ENCODE assay signal across 22 cellular contexts in genomic region chr5:147968855-147969254, GRCh38.
DNase-seq lines count a peak whose midpoint lies in the region; ATAC-seq and TF ChIP-seq lines count a peak whose summit lies in the region.
"Had no signal": no experiment of that assay in that cellular context is flagged by ENCODE, and none has a peak within 500 bp of the region (broad histone marks: within the 10 kb centered on the region; RNA-seq: fewer than 3 reads in every experiment).

No MANE protein-coding gene starts in this region.

- H3F3A ChIP-seq in SK-N-SH (replicated peaks; ENCODE audit: insufficient read depth) = peaks cover 11% of the 10 kb centered on the region

- no peaks in the 10 kb centered on the region for H3K36me3 ChIP-seq in SK-N-SH (replicated peaks in 1 of 2; ENCODE audit: control insufficient read depth in 1 of 2, insufficient read depth in 2 of 2, low read length in 1 of 2)

- peak overlapping the region; percentile 79 for H3K27ac Mint-ChIP-seq in neural crest cell (ENCODE audit: unreplicated experiment)
- H3K27ac Mint-ChIP-seq: HFFc6 had no signal

- H3K27me3 Mint-ChIP-seq in neural crest cell (ENCODE audit: low read depth) = no peaks in the 10 kb centered on the region

- H3K27me3 ChIP-seq in SK-N-SH (ENCODE audit: insufficient read depth) = no peaks in the 10 kb centered on the region; the same call in 1 of the 2 replicates

- TF ChIP-seq CTCF in SK-N-SH (IDR thresholded peaks at IDR 0.05) (no peak), neural crest cell (conservative IDR thresholded peaks at IDR 0.05) (no peak)

- CTCF ChIA-PET in SK-N-SH (lab: Yijun Ruan, JAX) = no interaction called here

- H3K36me3 Mint-ChIP-seq in neural crest cell (ENCODE audit: low read depth) = peaks cover 15% of the 10 kb centered on the region

- H3K4me3 ChIP-seq in SK-N-SH (ENCODE audit: low read depth in 2 of 2, low read length in 1 of 2) = no peak overlapping the region

- no peak for ATAC-seq in GM18505 (IDR thresholded peaks at IDR 0.05; ENCODE audit: unreplicated experiment)

- no peaks in the 10 kb centered on the region for H4K20me1 ChIP-seq in SK-N-SH (ENCODE audit: insufficient read depth)

- TF ChIP-seq POLR2A in GM18505 (IDR thresholded peaks at IDR 0.05; ENCODE audit: borderline replicate concordance, extremely low read depth, insufficient read depth, insufficient read length) = no peak

- no peaks in the 10 kb centered on the region for H3K4me1 ChIP-seq in SK-N-SH (ENCODE audit: control insufficient read depth in 1 of 2, insufficient read depth in 2 of 2, low read depth in 1 of 2, low read length in 1 of 2)

- no peaks in the 10 kb centered on the region for H3K9me2 ChIP-seq in SK-N-SH

- no peak overlapping the region for H2AFZ ChIP-seq in SK-N-SH (ENCODE audit: low read depth)

- no peak overlapping the region for H3K4me3 Mint-ChIP-seq in neural crest cell
- H3K4me3 Mint-ChIP-seq: HFFc6 had no signal

- H3K79me2 ChIP-seq in SK-N-SH (ENCODE audit: insufficient read depth) = no peaks in the 10 kb centered on the region

- DNase-seq in EH (ENCODE audit: low read depth) = peak; percentile 13
- DNase-seq in SK-N-SH = no peak
- DNase-seq in dermis blood vessel endothelial cell = peak; percentile 12
- DNase-seq in neural crest cell (ENCODE audit: low read depth, low spot score) = no peak
- DNase-seq in stimulated activated CD4-positive, alpha-beta T cell treated with anti-CD3 and anti-CD28 coated beads, Interleukin-4, amount 100 ng/mL, for 4 hours = no peak
- DNase-seq in NCI-H748 (lab: John Stamatoyannopoulos, UW; ENCODE audit: unreplicated experiment) = no peak
- DNase-seq: AML-193, DMS79, H7, HFFc6, IMR-90, NCI-H1092 treated with DMSO at 0.1 percent for 48 hours, NCI-H146, NCI-H2081, NCI-H2171 treated with DMSO at 0.1 percent for 48 hours, NCI-H446 treated with DMSO at 0.1 percent for 48 hours, NCI-H748 treated with DMSO at 0.1 percent for 48 hours, OCI-M1, RPMI8226, SIG-M5 had no signal

- TF ChIP-seq RAD21 in SK-N-SH (IDR thresholded peaks at IDR 0.05; ENCODE audit: low read length) = no peak

- H3K4me1 Mint-ChIP-seq in neural crest cell = peaks cover 36% of the 10 kb centered on the region

- POLR2A ChIA-PET in SK-N-SH (lab: Yijun Ruan, JAX) = no interaction called here

- H3K27ac ChIP-seq in SK-N-SH (ENCODE audit: low read depth in 2 of 2, low read length in 1 of 2) = peak overlapping the region in 1 of 2 experiments; percentile 64; a peak in 2 of 4 replicates
- H3K27ac ChIP-seq: C4-2B had no signal

- H3K4me2 ChIP-seq in SK-N-SH = peak overlapping the region; percentile 4; the same call in 1 of the 2 replicates

- no peaks in the 10 kb centered on the region for H3K9me3 Mint-ChIP-seq in neural crest cell

- 6% methylated on average over 4 of the region's 4 CpGs for WGBS in SK-N-SH (ENCODE audit: low lambda C conversion rate)

- no peak overlapping the region for H3K9ac ChIP-seq in SK-N-SH

- no peak for TF ChIP-seq EP300 in SK-N-SH (IDR thresholded peaks at IDR 0.05; ENCODE audit: borderline replicate concordance in 1 of 2, low read depth in 1 of 2, low read length in 1 of 2)

- no peaks in the 10 kb centered on the region for H3K9me3 ChIP-seq in SK-N-SH

TF ChIP-seq in SK-N-SH, 30 proteins besides CTCF, POLR2A, EP300 and RAD21:
- TF ChIP-seq REST (IDR thresholded peaks at IDR 0.05; ENCODE audit: low read depth, low read length) (no peak), JUND (IDR thresholded peaks at IDR 0.05) (peak; percentile 20; the same call in 1 of the 2 replicates), FOSL2 (IDR thresholded peaks at IDR 0.05; ENCODE audit: borderline replicate concordance, low read depth) (peak; percentile 3; the same call in 1 of the 2 replicates)
TF ChIP-seq in SK-N-SH: peak in this region for 2.

Comparison
In these comparisons a context has a peak if more than half of its experiments do, and no peak if none do; other contexts are left out.
1. DNase-seq: peak in EH (single experiment) and dermis blood vessel endothelial cell (single experiment); none in SK-N-SH (single experiment), neural crest cell (single experiment), stimulated activated CD4-positive, alpha-beta T cell treated with anti-CD3 and anti-CD28 coated beads, Interleukin-4, amount 100 ng/mL, for 4 hours (0 of 2) and NCI-H748 (single experiment).